ENCODE assay signal across 25 cellular contexts in the genomic region with DNA sequence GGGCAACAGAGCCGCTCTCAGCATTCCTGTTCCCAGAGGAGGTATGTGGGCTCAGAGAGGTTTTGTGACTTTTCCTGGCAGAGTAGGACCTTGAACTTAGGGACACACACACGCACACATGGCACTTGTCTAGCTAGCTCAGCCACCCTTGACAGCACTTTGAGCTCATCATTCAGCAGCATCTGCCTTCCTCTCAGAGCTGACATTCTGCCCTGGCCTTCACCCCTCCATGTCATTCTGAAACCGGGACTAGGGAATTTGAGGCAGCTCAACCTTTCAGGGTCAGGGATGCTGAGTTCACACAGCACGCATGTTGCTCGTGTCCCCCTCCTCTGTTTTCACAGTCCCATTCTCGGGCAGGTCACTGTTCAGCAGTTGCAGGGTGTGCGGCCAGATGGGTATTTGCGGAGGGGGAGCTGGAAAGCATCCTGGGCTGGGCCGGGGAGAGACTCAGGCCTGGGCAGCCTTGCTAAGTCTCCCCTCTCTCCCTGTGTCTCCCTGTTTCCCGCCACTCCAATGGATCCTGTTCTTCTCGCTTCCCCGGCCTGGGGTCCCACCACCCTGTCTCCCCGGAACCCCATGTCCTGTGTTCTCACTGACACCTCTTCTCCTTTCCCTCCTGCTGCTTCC.
"Had no signal": no experiment of that assay in that cellular context is flagged by ENCODE, and none has a peak within 500 bp of the region (broad histone marks: within the 10 kb centered on the region; RNA-seq: fewer than 3 reads in every experiment).

No MANE protein-coding gene starts in this region.

- H3K9me3 Mint-ChIP-seq: activated CD4-positive, alpha-beta memory T cell treated with anti-CD3 and anti-CD28 coated beads, Interleukin-2, amount 10 ng/mL, durations not matched to agents 7 days and 5 days; activated naive CD4-positive, alpha-beta T cell treated with anti-CD3 and anti-CD28 coated beads for 36 hours; activated naive CD8-positive, alpha-beta T cell treated with anti-CD3 and anti-CD28 coated beads, Interleukin-2, amount 50 U/mL, for 24 hours; activated T-helper 2 cell treated with anti-CD3 and anti-CD28 coated beads, Interferon-gamma antibody, Interleukin-2, Interleukin-4, amounts not matched to agents 10 μg/mL and 5 μg/mL and 100 μg/mL, durations not matched to agents 14 hours and 24 hours and 36 hours; naive thymus-derived CD4-positive, alpha-beta T cell had no signal

- H3K4me3 ChIP-seq: breast epithelium, gastrocnemius medialis, mucosa of descending colon had no signal

- H3K9me3 ChIP-seq: breast epithelium, gastrocnemius medialis, heart left ventricle, mucosa of descending colon, tibial artery had no signal

- H3K27ac Mint-ChIP-seq: activated CD4-positive, alpha-beta memory T cell treated with anti-CD3 and anti-CD28 coated beads, Interleukin-2, amount 10 ng/mL, durations not matched to agents 7 days and 5 days; activated CD8-positive, alpha-beta memory T cell treated with anti-CD3 and anti-CD28 coated beads, Interleukin-2, amount 10 ng/mL, durations not matched to agents 7 days and 5 days; activated naive CD4-positive, alpha-beta T cell treated with anti-CD3 and anti-CD28 coated beads for 36 hours; activated naive CD8-positive, alpha-beta T cell treated with anti-CD3 and anti-CD28 coated beads, Interleukin-2, amount 50 U/mL, for 24 hours; activated T-helper 2 cell treated with anti-CD3 and anti-CD28 coated beads, Interferon-gamma antibody, Interleukin-2, Interleukin-4, amounts not matched to agents 10 μg/mL and 5 μg/mL and 100 μg/mL, durations not matched to agents 14 hours and 24 hours and 36 hours; naive thymus-derived CD4-positive, alpha-beta T cell had no signal

- H3K36me3 Mint-ChIP-seq: activated CD8-positive, alpha-beta memory T cell treated with anti-CD3 and anti-CD28 coated beads, Interleukin-2, amount 10 ng/mL, durations not matched to agents 7 days and 5 days; naive thymus-derived CD4-positive, alpha-beta T cell had no signal

- DNase-seq: activated CD4-positive, alpha-beta memory T cell treated with anti-CD3 and anti-CD28 coated beads, Interleukin-2, amount 10 ng/mL, durations not matched to agents 7 days and 5 days; activated CD4-positive, alpha-beta T cell treated with anti-CD3 and anti-CD28 coated beads for 48 hours; activated CD4-positive, CD25-positive, alpha-beta regulatory T cell; activated CD8-positive, alpha-beta memory T cell treated with anti-CD3 and anti-CD28 coated beads, Interleukin-2, amount 10 ng/mL, durations not matched to agents 7 days and 5 days; activated naive CD4-positive, alpha-beta T cell treated with anti-CD3 and anti-CD28 coated beads for 36 hours; activated naive CD8-positive, alpha-beta T cell treated with anti-CD3 and anti-CD28 coated beads, Interleukin-2, amount 50 U/mL, for 24 hours; activated T-cell treated with anti-CD3 and anti-CD28 coated beads, Interleukin-2, amount 50 U/mL, for 1 hour; aorta; gastrocnemius medialis; heart left ventricle; kidney glomerular epithelial cell; left ventricle myocardium superior; naive thymus-derived CD4-positive, alpha-beta T cell; nucleus accumbens; stimulated activated CD4-positive, alpha-beta T cell treated with anti-CD3 and anti-CD28 coated beads, Interleukin-12 subunit alpha, Interleukin-12 subunit beta, amount 100 ng/mL, for 4 hours; stimulated activated CD4-positive, alpha-beta T cell treated with anti-CD3 and anti-CD28 coated beads, Interleukin-1b, Interleukin-23, amount 100 ng/mL, for 48 hours; stimulated activated CD8-positive, alpha-beta memory T cell treated with anti-CD3 and anti-CD28 coated beads, Interleukin-4, amount 100 ng/mL, for 48 hours; stimulated activated naive CD8-positive, alpha-beta T cell treated with anti-CD3 and anti-CD28 coated beads, Interleukin-15, Interleukin-2, amounts not matched to agents 100 U/mL and 50 U/mL, for 24 hours; T1000; tibial artery had no signal

- ATAC-seq: activated CD8-positive, alpha-beta memory T cell treated with anti-CD3 and anti-CD28 coated beads, Interleukin-2, amount 10 ng/mL, durations not matched to agents 7 days and 5 days; activated naive CD8-positive, alpha-beta T cell treated with anti-CD3 and anti-CD28 coated beads, Interleukin-2, amount 50 U/mL, for 24 hours; esophagus mucosa; gastrocnemius medialis; heart left ventricle; left ventricle myocardium superior; mucosa of descending colon; naive thymus-derived CD4-positive, alpha-beta T cell; stimulated activated naive CD8-positive, alpha-beta T cell treated with anti-CD3 and anti-CD28 coated beads, Interleukin-15, Interleukin-2, amounts not matched to agents 100 U/mL and 50 U/mL, for 24 hours had no signal

- H3K4me3 Mint-ChIP-seq: activated CD4-positive, alpha-beta memory T cell treated with anti-CD3 and anti-CD28 coated beads, Interleukin-2, amount 10 ng/mL, durations not matched to agents 7 days and 5 days; activated CD8-positive, alpha-beta memory T cell treated with anti-CD3 and anti-CD28 coated beads, Interleukin-2, amount 10 ng/mL, durations not matched to agents 7 days and 5 days; activated naive CD4-positive, alpha-beta T cell treated with anti-CD3 and anti-CD28 coated beads for 36 hours; activated naive CD8-positive, alpha-beta T cell treated with anti-CD3 and anti-CD28 coated beads, Interleukin-2, amount 50 U/mL, for 24 hours; naive thymus-derived CD4-positive, alpha-beta T cell had no signal

- H3K36me3 ChIP-seq: breast epithelium, gastrocnemius medialis, heart left ventricle, tibial artery had no signal

- H3K4me1 ChIP-seq: breast epithelium, gastrocnemius medialis had no signal

- H3K4me1 Mint-ChIP-seq: activated CD4-positive, alpha-beta memory T cell treated with anti-CD3 and anti-CD28 coated beads, Interleukin-2, amount 10 ng/mL, durations not matched to agents 7 days and 5 days; activated CD8-positive, alpha-beta memory T cell treated with anti-CD3 and anti-CD28 coated beads, Interleukin-2, amount 10 ng/mL, durations not matched to agents 7 days and 5 days; activated naive CD8-positive, alpha-beta T cell treated with anti-CD3 and anti-CD28 coated beads, Interleukin-2, amount 50 U/mL, for 24 hours had no signal

- H3K27me3 ChIP-seq: breast epithelium, gastrocnemius medialis, tibial artery had no signal

- H3K27ac ChIP-seq: breast epithelium, coronary artery, gastrocnemius medialis, heart left ventricle had no signal
